ENCODE assay signal across 10 cellular contexts in the genomic region with DNA sequence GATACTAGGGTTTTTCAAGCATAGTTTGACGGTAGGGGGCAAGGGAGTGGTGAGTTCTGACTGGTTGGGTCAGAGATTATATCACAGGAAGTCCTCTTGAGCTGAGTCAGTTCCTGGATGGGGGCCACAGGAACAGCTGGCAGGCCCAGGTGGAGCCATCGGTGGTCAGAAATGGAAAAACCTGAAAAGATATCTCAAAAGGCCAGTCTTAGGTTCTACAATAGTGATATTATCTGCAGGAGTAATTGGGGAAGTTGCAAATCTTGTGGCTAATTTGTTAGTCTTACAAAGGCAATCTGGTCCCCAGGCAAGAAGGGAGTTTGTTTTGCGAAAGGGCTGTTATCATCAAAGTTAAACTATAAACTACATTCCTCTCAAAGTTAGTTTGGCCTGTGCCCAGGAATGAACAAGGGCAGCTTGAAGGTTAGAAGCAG.
DNase-seq lines count a peak whose midpoint lies in the region; FAIRE-seq and TF ChIP-seq lines count a peak whose summit lies in the region.
"Had no signal": no experiment of that assay in that cellular context is flagged by ENCODE, and none has a peak within 500 bp of the region (broad histone marks: within the 10 kb centered on the region; RNA-seq: fewer than 3 reads in every experiment).

No MANE protein-coding gene starts in this region.

- H3K27ac Mint-ChIP-seq in endothelial cell (ENCODE audit: unreplicated experiment): no peak overlapping the region
- H3K27ac Mint-ChIP-seq: dendritic cell treated with granulocyte-macrophage colony-stimulating factor and Interleukin-4, amounts not matched to agents 40 ng/mL and 50 ng/mL, for 4 days had no signal

- H3K9ac ChIP-seq in kidney (ENCODE audit: low read length in 2 of 2): no peak overlapping the region

- no peaks in the 10 kb centered on the region for H3K36me3 Mint-ChIP-seq in endothelial cell (ENCODE audit: low read depth, unreplicated experiment)

- H3K36me3 ChIP-seq in kidney (ENCODE audit: control insufficient read depth in 1 of 2, insufficient read depth in 2 of 2, low read length in 2 of 2): no peaks in the 10 kb centered on the region

- DNase-seq in ELR (ENCODE audit: low read depth) (peak; percentile 53), HCEC 1CT (peak; percentile 2), NB4 (ENCODE audit: low read depth) (peak; percentile 42), kidney (no peak), T-helper 9 cell (no peak), endothelial cell (ENCODE audit: low spot score) (no peak)
- DNase-seq in activated effector memory CD4-positive, alpha-beta T cell treated with Interleukin-2 at 50 U/mL for 16 hours: no peak
- DNase-seq in activated CD8-positive, alpha-beta memory T cell treated with anti-CD3 and anti-CD28 coated beads for 24 hours: no peak
- DNase-seq: NCI-H526 had no signal

- no peak overlapping the region for H3K27ac ChIP-seq in kidney (ENCODE audit: low read depth in 2 of 2, low read length in 2 of 2)

- no peaks in the 10 kb centered on the region for H3K9me3 Mint-ChIP-seq in endothelial cell (ENCODE audit: unreplicated experiment)
- H3K9me3 Mint-ChIP-seq: dendritic cell treated with granulocyte-macrophage colony-stimulating factor and Interleukin-4, amounts not matched to agents 40 ng/mL and 50 ng/mL, for 4 days had no signal

- H3K27me3 Mint-ChIP-seq in endothelial cell (ENCODE audit: unreplicated experiment): peaks cover 6% of the 10 kb centered on the region
- H3K27me3 Mint-ChIP-seq: dendritic cell treated with granulocyte-macrophage colony-stimulating factor and Interleukin-4, amounts not matched to agents 40 ng/mL and 50 ng/mL, for 4 days had no signal

- H3K4me1 ChIP-seq in kidney (ENCODE audit: control insufficient read depth in 1 of 2, insufficient read depth in 1 of 2, low read depth in 1 of 2, low read length in 2 of 2): no peaks in the 10 kb centered on the region

- no peak overlapping the region for H3K4me3 Mint-ChIP-seq in endothelial cell (ENCODE audit: unreplicated experiment)
- H3K4me3 Mint-ChIP-seq: dendritic cell treated with granulocyte-macrophage colony-stimulating factor and Interleukin-4, amounts not matched to agents 40 ng/mL and 50 ng/mL, for 4 days had no signal

- TF ChIP-seq POLR2A in NB4 (IDR thresholded peaks at IDR 0.05; ENCODE audit: extremely low read depth, insufficient read length): no peak

- intact Hi-C loops in kidney (cut with DNase I): no loop called here

- no peaks in the 10 kb centered on the region for H3K4me1 Mint-ChIP-seq in endothelial cell (ENCODE audit: unreplicated experiment)

- H3K4me3 ChIP-seq in NB4 (ENCODE audit: low read depth, low read length) (no peak overlapping the region), kidney (ENCODE audit: low read length in 2 of 2) (no peak overlapping the region)

- H3K9me3 ChIP-seq in kidney (ENCODE audit: control insufficient read depth in 1 of 2, low read length in 2 of 2): no peaks in the 10 kb centered on the region

- TF ChIP-seq CTCF in NB4 (IDR thresholded peaks at IDR 0.05; ENCODE audit: low read depth, low read length): no peak
- no peak for TF ChIP-seq CTCF in kidney (IDR thresholded peaks at IDR 0.05; ENCODE audit: borderline replicate concordance, extremely low read depth, insufficient read depth)
- TF ChIP-seq CTCF in endothelial cell (IDR thresholded peaks at IDR 0.05; ENCODE audit: unreplicated experiment): no peak

- peak; percentile 27 for FAIRE-seq in kidney (lab: Jason Lieb, UNC)

Comparison
In these comparisons a context has a peak if more than half of its experiments do, and no peak if none do; other contexts are left out.
1. DNase-seq: peak in ELR (single experiment), HCEC 1CT (single experiment) and NB4 (single experiment); none in kidney (single experiment), T-helper 9 cell (single experiment), activated effector memory CD4-positive, alpha-beta T cell treated with Interleukin-2 at 50 U/mL for 16 hours (single experiment), activated CD8-positive, alpha-beta memory T cell treated with anti-CD3 and anti-CD28 coated beads for 24 hours (single experiment) and endothelial cell (single experiment).